Comparison of ENCODE assay signal across 1 cellular context in the genomic region with DNA sequence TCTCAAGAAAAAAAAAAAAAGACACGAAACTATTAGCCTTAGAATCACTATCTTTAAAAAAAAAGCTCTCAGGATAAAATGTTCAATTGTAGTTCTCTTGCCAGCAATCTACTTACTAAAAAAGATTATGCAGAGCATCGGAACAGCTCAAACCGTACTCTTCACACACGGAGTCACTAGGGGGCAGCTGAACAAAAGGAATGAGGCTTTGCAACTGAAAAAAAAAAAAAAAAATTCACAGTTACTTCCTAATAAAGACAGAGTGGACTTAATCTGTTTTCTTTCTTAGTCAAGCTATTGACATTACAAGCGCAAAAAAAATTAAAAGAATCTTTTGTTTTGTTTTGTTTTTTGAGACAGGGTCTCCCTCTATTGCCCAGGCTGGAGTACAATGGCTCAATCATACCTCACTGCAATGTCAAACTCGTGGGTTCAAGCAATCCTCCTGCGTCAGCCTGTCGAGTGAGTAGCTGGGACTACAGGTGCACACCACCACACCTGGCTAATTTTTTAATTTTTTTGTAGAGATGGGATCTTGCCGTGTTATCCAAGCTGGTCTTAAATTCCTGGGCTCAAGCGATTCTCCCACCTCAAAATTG.
TF ChIP-seq lines count a peak whose summit lies in the region.

No MANE protein-coding gene starts in this region.

TF ChIP-seq in HepG2, 621 proteins besides CTCF, POLR2A, EP300 and RAD21:
- TF ChIP-seq SAP130 (CRISPR knock-in tag; IDR thresholded peaks at IDR 0.05; ENCODE audit: low read depth), result peak; percentile 38; the same call in 1 of the 2 replicates
- no peak for TF ChIP-seq ETV6 (CRISPR knock-in tag; conservative IDR thresholded peaks at IDR 0.05)
- peak; percentile 81 for TF ChIP-seq SMC3 (IDR thresholded peaks at IDR 0.05; ENCODE audit: low read length)
- no peak for TF ChIP-seq ZSCAN9 (CRISPR knock-in tag; IDR thresholded peaks at IDR 0.05; ENCODE audit: borderline replicate concordance)
- TF ChIP-seq, protein P1, sequence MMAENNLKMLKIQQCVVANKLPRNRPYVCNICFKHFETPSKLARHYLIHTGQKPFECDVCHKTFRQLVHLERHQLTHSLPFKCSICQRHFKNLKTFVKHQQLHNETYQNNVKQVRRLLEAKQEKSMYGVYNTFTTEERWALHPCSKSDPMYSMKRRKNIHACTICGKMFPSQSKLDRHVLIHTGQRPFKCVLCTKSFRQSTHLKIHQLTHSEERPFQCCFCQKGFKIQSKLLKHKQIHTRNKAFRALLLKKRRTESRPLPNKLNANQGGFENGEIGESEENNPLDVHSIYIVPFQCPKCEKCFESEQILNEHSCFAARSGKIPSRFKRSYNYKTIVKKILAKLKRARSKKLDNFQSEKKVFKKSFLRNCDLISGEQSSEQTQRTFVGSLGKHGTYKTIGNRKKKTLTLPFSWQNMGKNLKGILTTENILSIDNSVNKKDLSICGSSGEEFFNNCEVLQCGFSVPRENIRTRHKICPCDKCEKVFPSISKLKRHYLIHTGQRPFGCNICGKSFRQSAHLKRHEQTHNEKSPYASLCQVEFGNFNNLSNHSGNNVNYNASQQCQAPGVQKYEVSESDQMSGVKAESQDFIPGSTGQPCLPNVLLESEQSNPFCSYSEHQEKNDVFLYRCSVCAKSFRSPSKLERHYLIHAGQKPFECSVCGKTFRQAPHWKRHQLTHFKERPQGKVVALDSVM (CRISPR knock-in tag; IDR thresholded peaks at IDR 0.05), result 0 out of 2 replicates have a peak, but pooled peaks have one; percentile 21
- peak; percentile 95 for TF ChIP-seq ZNF362 (CRISPR knock-in tag; IDR thresholded peaks at IDR 0.05; ENCODE audit: borderline replicate concordance)
- TF ChIP-seq STAG1 (CRISPR knock-in tag; IDR thresholded peaks at IDR 0.05), result peak; percentile 84
